8 cellular contexts compared by ENCODE assay signal in the genomic region with DNA sequence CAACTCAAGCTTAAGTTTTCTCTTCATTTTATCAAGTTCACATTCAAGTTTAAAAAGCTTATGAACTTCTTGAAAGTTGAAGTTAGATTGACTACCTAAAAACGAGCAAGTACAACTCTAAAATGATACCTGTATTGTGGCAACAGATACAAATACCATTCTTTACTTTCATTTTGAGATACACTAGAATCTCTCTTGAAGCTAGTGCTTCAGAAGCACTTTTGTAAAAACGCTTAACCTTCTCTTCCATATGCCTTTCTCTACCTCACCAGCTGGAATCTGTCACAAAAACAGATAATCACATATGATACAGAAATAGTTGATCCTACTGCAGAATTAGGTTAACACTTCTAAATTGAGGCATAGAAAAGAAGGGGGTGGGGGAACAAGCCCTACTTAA. TPM values are rescaled to one million over a fixed set of nuclear protein-coding genes. Genes with fewer than 3 reads are reported as not detected.
A peak's percentile ranks its signal among the peaks of the same experiment; 100 is the strongest.
DNase-seq lines count a peak whose midpoint lies in the region; ATAC-seq and TF ChIP-seq lines count a peak whose summit lies in the region.

No MANE protein-coding gene starts in this region.

- TF ChIP-seq CTCF in C4-2B (conservative IDR thresholded peaks at IDR 0.05): no peak
- no peak for TF ChIP-seq CTCF in colonic mucosa (IDR thresholded peaks at IDR 0.05)

- H3K27ac ChIP-seq in C4-2B (peak overlapping the region; percentile 98), colonic mucosa (peak overlapping the region; percentile 99)

- H3K27me3 ChIP-seq in colonic mucosa (no peaks in the 10 kb centered on the region), neuron (ENCODE audit: insufficient read depth, low read length) (peaks cover 3% of the 10 kb centered on the region)

- no peaks in the 10 kb centered on the region for H3K9me3 ChIP-seq in colonic mucosa
- H3K9me3 ChIP-seq in neuron (ENCODE audit: low read length): no peaks in the 10 kb centered on the region

- H2AFZ ChIP-seq in neuron (ENCODE audit: low read depth, low read length): peak overlapping the region; percentile 96

- ATAC-seq in GM19467 (IDR thresholded peaks at IDR 0.05; ENCODE audit: unreplicated experiment) (peak; percentile 23), left lobe of liver (no peak)

- no peak for DNase-seq in Jurkat, Clone E6-1 (ENCODE audit: low read depth, low spot score)
- DNase-seq in colonic mucosa (no peak), left lobe of liver (ENCODE audit: low spot score) (no peak), HuH-7.5 (ENCODE audit: low spot score) (no peak), UCSD-AML1 (lab: John Stamatoyannopoulos, UW; ENCODE audit: unreplicated experiment) (no peak)

- H3K9ac ChIP-seq in colonic mucosa (ENCODE audit: low read depth in 2 of 2, low read length in 2 of 2): peak overlapping the region; percentile 96 to 98

- H3K4me1 ChIP-seq in colonic mucosa (peaks cover 3% of the 10 kb centered on the region), neuron (ENCODE audit: insufficient read depth, low read length) (peaks cover 19% of the 10 kb centered on the region)

- H3K36me3 ChIP-seq in colonic mucosa: no peaks in the 10 kb centered on the region
- peaks cover 6% of the 10 kb centered on the region for H3K36me3 ChIP-seq in neuron (ENCODE audit: insufficient read depth, low read length)

- intact Hi-C loops in colonic mucosa (cut with DNase I): no loop called here

- H3K4me3 ChIP-seq in Jurkat, Clone E6-1 (ENCODE audit: low read length): peak overlapping the region; percentile 83
- H3K4me3 ChIP-seq in colonic mucosa: peak overlapping the region; percentile 92
- H3K4me3 ChIP-seq in neuron (ENCODE audit: low read length): peak overlapping the region; percentile 73

RNA-seq across cellular contexts. Expression of a gene that starts 1.6 kb away (rescaled TPM):
- 7.5 TPM for polyA plus RNA-seq in Jurkat, Clone E6-1 (2012; ENCODE audit: insufficient read depth, insufficient read length)
- total RNA-seq in colonic mucosa (10 to 100 TPM; 29.6 to 34.5 TPM), left lobe of liver (29.0 TPM)
